Comparison of ENCODE assay signal across 27 cellular contexts in the genomic region with DNA sequence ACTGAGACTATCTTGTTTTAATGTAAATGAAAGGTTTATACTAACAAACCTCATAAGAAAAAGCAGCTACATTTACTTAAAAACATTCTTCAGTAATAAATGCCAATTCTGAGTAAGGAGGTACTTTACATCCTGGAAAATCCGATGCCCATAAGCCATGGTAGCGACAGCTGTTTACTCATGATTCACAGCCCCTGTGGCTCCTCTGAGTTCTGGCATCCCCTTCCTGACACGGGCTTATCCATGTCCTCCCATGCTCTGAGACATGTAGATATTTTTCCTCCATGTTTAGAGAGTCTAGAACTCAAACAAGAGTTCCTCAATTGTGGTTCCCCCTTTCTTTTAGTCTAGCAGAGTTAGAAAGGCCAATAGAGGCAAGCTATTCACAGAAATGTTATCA.
"Had no signal": no experiment of that assay in that cellular context is flagged by ENCODE, and none has a peak within 500 bp of the region (broad histone marks: within the 10 kb centered on the region; RNA-seq: fewer than 3 reads in every experiment).

No MANE protein-coding gene starts in this region.

- H3K4me1 ChIP-seq: colonic mucosa, Peyer's patch had no signal

- H3K9me3 ChIP-seq: colonic mucosa, Peyer's patch had no signal

- ATAC-seq: activated CD4-positive, alpha-beta T cell treated with anti-CD3 and anti-CD28 coated beads for 36 hours; activated T-helper 17 cell treated with anti-CD3 and anti-CD28 coated beads, Interleukin-2, amount 50 U/mL, for 72 hours; T-helper 17 cell had no signal

- DNase-seq: activated CD4-positive, alpha-beta memory T cell treated with anti-CD3 and anti-CD28 coated beads, Interleukin-2, amount 10 ng/mL, durations not matched to agents 7 days and 5 days; activated CD4-positive, alpha-beta T cell treated with anti-CD3 and anti-CD28 coated beads for 36 hours; activated CD4-positive, alpha-beta T cell treated with anti-CD3 and anti-CD28 coated beads, Interleukin-2, amount 50 U/mL, for 1 hour; activated CD4-positive, CD25-positive, alpha-beta regulatory T cell; activated gamma-delta T cell; activated naive CD4-positive, alpha-beta T cell treated with anti-CD3 and anti-CD28 coated beads for 36 hours; activated T-cell treated with anti-CD3 and anti-CD28 coated beads for 4 hours; activated T-cell treated with anti-CD3 and anti-CD28 coated beads, Interleukin-2, amount 50 U/mL, for 48 hours; brain microvascular endothelial cell; caudate nucleus; colonic mucosa; MM.1S; NCI-H1048; NCI-H146; NCI-H187 treated with DMSO at 0.1 percent for 48 hours; NCI-H2081 treated with DMSO at 0.1 percent for 48 hours; NCI-H446 treated with DMSO at 0.1 percent for 48 hours; NCI-H524 treated with DMSO at 0.1 percent for 48 hours; NCI-H748 treated with DMSO at 0.1 percent for 48 hours; Peyer's patch; SHP77; T-helper 17 cell; T-helper 9 cell had no signal

- H3K27ac ChIP-seq: brain microvascular endothelial cell, colonic mucosa, KMS-11, Peyer's patch, RWPE1, VCaP had no signal

- H3K4me3 ChIP-seq: colonic mucosa, Peyer's patch had no signal

- H3K27me3 ChIP-seq: brain microvascular endothelial cell, colonic mucosa, Peyer's patch had no signal

- H3K36me3 ChIP-seq: brain microvascular endothelial cell, colonic mucosa had no signal
